Comparison of ENCODE assay signal across 1 cellular context in genomic region chr5:132559661-132560060, GRCh38.
TF ChIP-seq lines count a peak whose summit lies in the region.

No MANE protein-coding gene starts in this region.

TF ChIP-seq in HepG2, 621 proteins besides CTCF, POLR2A, EP300 and RAD21:
- TF ChIP-seq ZNF567 (CRISPR knock-in tag; IDR thresholded peaks at IDR 0.05; ENCODE audit: borderline replicate concordance) (no peak), ZNF235 (CRISPR knock-in tag; IDR thresholded peaks at IDR 0.05; ENCODE audit: borderline replicate concordance) (no peak), SKI (IDR thresholded peaks at IDR 0.05; ENCODE audit: partially characterized antibody) (no peak), PREB (CRISPR knock-in tag; IDR thresholded peaks at IDR 0.05) (no peak), ZNF331 (CRISPR knock-in tag; IDR thresholded peaks at IDR 0.05) (no peak), TARDBP (CRISPR knock-in tag; IDR thresholded peaks at IDR 0.05) (no peak), ZNF883 (CRISPR knock-in tag; IDR thresholded peaks at IDR 0.05; ENCODE audit: not compliant biosample characterization) (no peak), ZGPAT (CRISPR knock-in tag; IDR thresholded peaks at IDR 0.05) (no peak), TFDP2 (CRISPR knock-in tag; IDR thresholded peaks at IDR 0.05) (no peak), ZNF12 (CRISPR knock-in tag; IDR thresholded peaks at IDR 0.05) (no peak), NFE2L1 (CRISPR knock-in tag; IDR thresholded peaks at IDR 0.05; ENCODE audit: borderline replicate concordance) (no peak), SMC3 (IDR thresholded peaks at IDR 0.05; ENCODE audit: low read length) (no peak), SNRNP70 (IDR thresholded peaks at IDR 0.05; ENCODE audit: low read depth, low read length) (no peak), NFIB (CRISPR knock-in tag; IDR thresholded peaks at IDR 0.05; ENCODE audit: borderline replicate concordance) (no peak), MEIS2 (CRISPR knock-in tag; IDR thresholded peaks at IDR 0.05) (no peak), ZNF484 (CRISPR knock-in tag; IDR thresholded peaks at IDR 0.05; ENCODE audit: borderline replicate concordance, low read depth) (no peak), CCDC6 (CRISPR knock-in tag; IDR thresholded peaks at IDR 0.05) (no peak), AFF4 (CRISPR knock-in tag; IDR thresholded peaks at IDR 0.05) (no peak), ZNF121 (CRISPR knock-in tag; IDR thresholded peaks at IDR 0.05) (peak; percentile 86), ZNF430 (CRISPR knock-in tag; IDR thresholded peaks at IDR 0.05) (no peak)
- TF ChIP-seq, protein P1, sequence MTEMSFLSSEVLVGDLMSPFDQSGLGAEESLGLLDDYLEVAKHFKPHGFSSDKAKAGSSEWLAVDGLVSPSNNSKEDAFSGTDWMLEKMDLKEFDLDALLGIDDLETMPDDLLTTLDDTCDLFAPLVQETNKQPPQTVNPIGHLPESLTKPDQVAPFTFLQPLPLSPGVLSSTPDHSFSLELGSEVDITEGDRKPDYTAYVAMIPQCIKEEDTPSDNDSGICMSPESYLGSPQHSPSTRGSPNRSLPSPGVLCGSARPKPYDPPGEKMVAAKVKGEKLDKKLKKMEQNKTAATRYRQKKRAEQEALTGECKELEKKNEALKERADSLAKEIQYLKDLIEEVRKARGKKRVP (CRISPR knock-in tag; IDR thresholded peaks at IDR 0.05): 0 out of 4 replicates have a peak, but pooled peaks of 1 of the 2 experiments have one; percentile 12
- TF ChIP-seq, protein P2, sequence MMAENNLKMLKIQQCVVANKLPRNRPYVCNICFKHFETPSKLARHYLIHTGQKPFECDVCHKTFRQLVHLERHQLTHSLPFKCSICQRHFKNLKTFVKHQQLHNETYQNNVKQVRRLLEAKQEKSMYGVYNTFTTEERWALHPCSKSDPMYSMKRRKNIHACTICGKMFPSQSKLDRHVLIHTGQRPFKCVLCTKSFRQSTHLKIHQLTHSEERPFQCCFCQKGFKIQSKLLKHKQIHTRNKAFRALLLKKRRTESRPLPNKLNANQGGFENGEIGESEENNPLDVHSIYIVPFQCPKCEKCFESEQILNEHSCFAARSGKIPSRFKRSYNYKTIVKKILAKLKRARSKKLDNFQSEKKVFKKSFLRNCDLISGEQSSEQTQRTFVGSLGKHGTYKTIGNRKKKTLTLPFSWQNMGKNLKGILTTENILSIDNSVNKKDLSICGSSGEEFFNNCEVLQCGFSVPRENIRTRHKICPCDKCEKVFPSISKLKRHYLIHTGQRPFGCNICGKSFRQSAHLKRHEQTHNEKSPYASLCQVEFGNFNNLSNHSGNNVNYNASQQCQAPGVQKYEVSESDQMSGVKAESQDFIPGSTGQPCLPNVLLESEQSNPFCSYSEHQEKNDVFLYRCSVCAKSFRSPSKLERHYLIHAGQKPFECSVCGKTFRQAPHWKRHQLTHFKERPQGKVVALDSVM (CRISPR knock-in tag; IDR thresholded peaks at IDR 0.05): 0 out of 2 replicates have a peak, but pooled peaks have one; percentile 21
